28 cellular contexts compared by ENCODE assay signal in the genomic region with DNA sequence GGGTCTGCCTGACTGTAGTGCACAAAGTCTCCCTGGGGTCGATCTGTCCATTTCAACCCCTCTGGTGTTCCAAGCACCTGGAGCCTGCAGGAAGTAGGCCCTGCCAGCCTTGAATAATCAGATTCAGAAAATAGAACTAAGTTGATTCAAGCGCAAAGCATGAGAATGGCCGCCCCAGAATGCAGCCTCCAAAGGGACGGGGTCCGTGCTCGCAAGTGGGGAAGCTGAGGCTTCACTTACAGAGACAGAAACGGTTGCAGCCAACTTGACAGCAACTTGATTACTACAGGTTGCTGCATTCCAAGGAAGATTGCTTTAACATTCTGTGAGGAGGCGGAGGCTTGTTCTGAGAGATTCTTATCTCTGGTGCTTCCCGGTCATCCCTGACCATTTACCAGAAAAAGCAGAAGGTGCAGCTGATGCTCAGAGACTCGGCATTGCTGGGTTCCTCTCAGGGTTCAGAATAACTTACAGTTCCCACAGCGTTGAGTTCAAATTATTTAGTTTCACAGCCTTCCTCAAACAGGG. TPM values are rescaled to one million over a fixed set of nuclear protein-coding genes. Genes with fewer than 3 reads are reported as not detected.
"Had no signal": no experiment of that assay in that cellular context is flagged by ENCODE, and none has a peak within 500 bp of the region (broad histone marks: within the 10 kb centered on the region; RNA-seq: fewer than 3 reads in every experiment).

No MANE protein-coding gene starts in this region.

- H3K36me3 ChIP-seq: ascending aorta, brain microvascular endothelial cell, neutrophil, upper lobe of right lung, WERI-Rb-1 had no signal

- H3K4me1 ChIP-seq: ascending aorta, upper lobe of right lung had no signal

- H3K27me3 ChIP-seq: ascending aorta, brain microvascular endothelial cell, hepatocyte, upper lobe of right lung had no signal

- H3K79me2 ChIP-seq: hepatocyte had no signal

- H3K27ac ChIP-seq: ascending aorta, brain microvascular endothelial cell, hepatocyte, neutrophil, upper lobe of right lung, WERI-Rb-1 had no signal

- DNase-seq: activated CD4-positive, alpha-beta T cell treated with anti-CD3 and anti-CD28 coated beads for 1 hour; activated CD4-positive, alpha-beta T cell treated with anti-CD3 and anti-CD28 coated beads, Interleukin-2, amount 50 U/mL, for 1 hour; activated CD8-positive, alpha-beta T cell treated with anti-CD3 and anti-CD28 coated beads, Interleukin-2, amount 10 ng/mL, durations not matched to agents 7 days and 5 days; activated gamma-delta T cell; activated naive CD4-positive, alpha-beta T cell treated with anti-CD3 and anti-CD28 coated beads, Interleukin-2, amount 50 U/mL, for 16 hours; activated naive CD8-positive, alpha-beta T cell treated with anti-CD3 and anti-CD28 coated beads, Interleukin-2, amount 50 U/mL, for 24 hours; brain microvascular endothelial cell; central memory CD4-positive, alpha-beta T cell; effector memory CD8-positive, alpha-beta T cell; foreskin melanocyte; glutamatergic neuron; immature natural killer cell; left ventricle myocardium superior; mammary epithelial cell; stimulated activated CD4-positive, alpha-beta T cell treated with anti-CD3 and anti-CD28 coated beads, Interleukin-4, amount 100 ng/mL, for 1 hour; stimulated activated naive CD8-positive, alpha-beta T cell treated with anti-CD3 and anti-CD28 coated beads, Interleukin-15, Interleukin-2, amounts not matched to agents 100 U/mL and 50 U/mL, for 24 hours; T-helper 2 cell; upper lobe of right lung; WERI-Rb-1 had no signal

- H3K4me2 ChIP-seq: hepatocyte had no signal

- H3K4me3 ChIP-seq: ascending aorta, hepatocyte, upper lobe of right lung had no signal

- H3K9me3 ChIP-seq: ascending aorta, neutrophil, upper lobe of right lung had no signal

- ATAC-seq: activated CD8-positive, alpha-beta T cell treated with anti-CD3 and anti-CD28 coated beads, Interleukin-2, amount 10 ng/mL, durations not matched to agents 7 days and 5 days; activated naive CD8-positive, alpha-beta T cell treated with anti-CD3 and anti-CD28 coated beads, Interleukin-2, amount 50 U/mL, for 24 hours; effector memory CD8-positive, alpha-beta T cell; esophagus mucosa; left ventricle myocardium superior; natural killer cell treated with Interleukin-12 subunit alpha and Interleukin-12 subunit beta and Interleukin-15 and Interleukin-18, amount 100 ng/mL, for 72 hours; stimulated activated naive CD8-positive, alpha-beta T cell treated with anti-CD3 and anti-CD28 coated beads, Interleukin-15, Interleukin-2, amounts not matched to agents 100 U/mL and 50 U/mL, for 24 hours; upper lobe of right lung had no signal

RNA-seq across cellular contexts. Expression of a gene that starts 14.9 kb away (rescaled TPM):
- total RNA-seq: activated CD8-positive, alpha-beta T cell treated with anti-CD3 and anti-CD28 coated beads, Interleukin-2, amount 10 ng/mL, durations not matched to agents 7 days and 5 days; activated T-helper 1 cell treated with anti-CD3 and anti-CD28 coated beads, Interleukin-12 subunit alpha, Interleukin-12 subunit beta, Interleukin-2, Interleukin-4 antibody, amounts not matched to agents 30 ng/mL and 10 ng/mL and 1 ng/mL, durations not matched to agents 14 hours and 24 hours and 36 hours; ascending aorta; dermis microvascular lymphatic vessel endothelial cell; endothelial cell of umbilical vein; esophagus mucosa; hepatocyte; mammary epithelial cell; natural killer cell treated with Interleukin-12 subunit alpha and Interleukin-12 subunit beta and Interleukin-15 and Interleukin-18, amount 100 ng/mL, for 72 hours; subcutaneous adipose tissue; upper lobe of right lung had no signal
- polyA plus RNA-seq: endothelial cell of umbilical vein, immature natural killer cell, mammary epithelial cell had no signal
